ENCODE assay signal across 13 cellular contexts in the genomic region with DNA sequence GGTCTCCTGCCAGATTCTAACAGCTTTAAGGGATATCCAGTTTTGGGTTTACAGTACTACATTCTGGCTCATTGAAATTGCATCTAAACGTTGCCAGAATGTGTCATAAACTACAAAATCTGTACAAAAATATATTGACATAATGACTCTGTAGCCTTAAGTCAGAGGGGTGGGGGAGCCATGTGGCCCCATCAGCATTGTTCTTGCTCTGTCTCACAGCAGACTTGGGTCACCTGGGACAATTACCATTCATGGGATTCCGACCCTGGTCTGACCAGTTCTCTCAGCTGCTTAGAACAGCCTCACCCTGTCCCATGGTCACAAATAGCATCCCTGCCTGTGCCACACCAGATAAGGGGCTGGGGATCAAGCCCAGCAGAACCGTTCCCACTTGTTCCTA. TPM values are rescaled to one million over a fixed set of nuclear protein-coding genes. Genes with fewer than 3 reads are reported as not detected.
DNase-seq lines count a peak whose midpoint lies in the region; ATAC-seq and TF ChIP-seq lines count a peak whose summit lies in the region.
"Had no signal": no experiment of that assay in that cellular context is flagged by ENCODE, and none has a peak within 500 bp of the region (broad histone marks: within the 10 kb centered on the region; RNA-seq: fewer than 3 reads in every experiment).

No MANE protein-coding gene starts in this region.

- H3K36me3 ChIP-seq in heart left ventricle = no peaks in the 10 kb centered on the region
- H3K36me3 ChIP-seq in skeletal muscle satellite cell (ENCODE audit: insufficient read depth, low read length) = no peaks in the 10 kb centered on the region
- no peaks in the 10 kb centered on the region for H3K36me3 ChIP-seq in WERI-Rb-1
- H3K36me3 ChIP-seq: right lobe of liver had no signal

- intact Hi-C loops in heart left ventricle (cut with DNase I) = loop anchor here in 1 of 10 donors (10.0 kb wide), 1 partner anchor 94 kb away; no protein-coding TSS in a partner anchor

- TF ChIP-seq CTCF in heart left ventricle (IDR thresholded peaks at IDR 0.05) (no peak), WERI-Rb-1 (IDR thresholded peaks at IDR 0.05; ENCODE audit: low read depth, low read length) (no peak)

- H3K9ac ChIP-seq in skeletal muscle satellite cell (ENCODE audit: low read depth, low read length) = peak overlapping the region; percentile 51

- no peak for ATAC-seq in activated naive CD8-positive, alpha-beta T cell treated with anti-CD3 and anti-CD28 coated beads, Interleukin-2, amount 50 U/mL, for 24 hours
- ATAC-seq in heart left ventricle (peak; percentile 19 to 74 (median 58)), HG02840 (IDR thresholded peaks at IDR 0.05; ENCODE audit: low FRiP score, unreplicated experiment) (no peak), GM18511 (IDR thresholded peaks at IDR 0.05; ENCODE audit: unreplicated experiment) (no peak)

- TF ChIP-seq POLR2A in heart left ventricle (IDR thresholded peaks at IDR 0.05) = no peak

- H3K27me3 ChIP-seq in heart left ventricle (no peaks in the 10 kb centered on the region), skeletal muscle satellite cell (ENCODE audit: control insufficient read depth, insufficient read depth, low read length) (no peaks in the 10 kb centered on the region), WERI-Rb-1 (ENCODE audit: insufficient read depth, low read depth, severe bottlenecking) (no peaks in the 10 kb centered on the region)
- H3K27me3 ChIP-seq: right lobe of liver had no signal

- no peaks in the 10 kb centered on the region for H3K36me3 Mint-ChIP-seq in activated naive CD8-positive, alpha-beta T cell treated with anti-CD3 and anti-CD28 coated beads, Interleukin-2, amount 50 U/mL, for 24 hours (ENCODE audit: low read depth)

- H3K27me3 Mint-ChIP-seq in activated naive CD8-positive, alpha-beta T cell treated with anti-CD3 and anti-CD28 coated beads, Interleukin-2, amount 50 U/mL, for 24 hours = no peaks in the 10 kb centered on the region

- 44 to 67% (median 57%) methylated on average over 3 of the region's 3 CpGs for WGBS in heart left ventricle, 4 donors

- no peak overlapping the region for H3K4me2 ChIP-seq in skeletal muscle satellite cell (ENCODE audit: low read length)

- H3K9me3 Mint-ChIP-seq in activated naive CD8-positive, alpha-beta T cell treated with anti-CD3 and anti-CD28 coated beads, Interleukin-2, amount 50 U/mL, for 24 hours = no peaks in the 10 kb centered on the region
- H3K9me3 Mint-ChIP-seq: central memory CD8-positive, alpha-beta T cell had no signal

- H3K4me3 Mint-ChIP-seq in activated naive CD8-positive, alpha-beta T cell treated with anti-CD3 and anti-CD28 coated beads, Interleukin-2, amount 50 U/mL, for 24 hours = no peak overlapping the region
- H3K4me3 Mint-ChIP-seq: central memory CD8-positive, alpha-beta T cell had no signal

- H3K4me1 ChIP-seq in heart left ventricle = peaks cover 6 to 57% (median 24%) of the 10 kb centered on the region in 12 donors
- H3K4me1 ChIP-seq in skeletal muscle satellite cell (ENCODE audit: control insufficient read depth, insufficient read depth, low read length) = peaks cover 31% of the 10 kb centered on the region
- H3K4me1 ChIP-seq: right lobe of liver had no signal

- DNase-seq in HCEC 1CT = peak; percentile 21
- DNase-seq in activated naive CD8-positive, alpha-beta T cell treated with anti-CD3 and anti-CD28 coated beads, Interleukin-2, amount 50 U/mL, for 24 hours = no peak
- peak in 1 of 5 donors; percentile 38 for DNase-seq in heart left ventricle
- DNase-seq in WERI-Rb-1 = no peak
- no peak for DNase-seq in NCI-H82 treated with DMSO at 0.1 percent for 48 hours (lab: John Stamatoyannopoulos, UW; ENCODE audit: unreplicated experiment)
- DNase-seq: activated CD8-positive, alpha-beta memory T cell treated with anti-CD3 and anti-CD28 coated beads, Interleukin-2, amount 50 U/mL, for 4 hours; H7; NCI-H2029 treated with DMSO at 0.1 percent for 48 hours; right lobe of liver had no signal

- H3K27ac Mint-ChIP-seq in activated naive CD8-positive, alpha-beta T cell treated with anti-CD3 and anti-CD28 coated beads, Interleukin-2, amount 50 U/mL, for 24 hours = peak overlapping the region; percentile 92

- peak overlapping the region in 11 of 12 donors; percentile 11 to 85 (median 70) for H3K27ac ChIP-seq in heart left ventricle
- no peak overlapping the region for H3K27ac ChIP-seq in WERI-Rb-1
- H3K27ac ChIP-seq: right lobe of liver had no signal

- H3K4me3 ChIP-seq in heart left ventricle = no peak overlapping the region
- H3K4me3 ChIP-seq in skeletal muscle satellite cell (ENCODE audit: low read length) = no peak overlapping the region
- no peak overlapping the region for H3K4me3 ChIP-seq in WERI-Rb-1 (ENCODE audit: low read depth, low read length)
- H3K4me3 ChIP-seq: right lobe of liver had no signal

- H3K9me3 ChIP-seq in heart left ventricle (no peaks in the 10 kb centered on the region), skeletal muscle satellite cell (replicated peaks; ENCODE audit: low read length) (no peaks in the 10 kb centered on the region), WERI-Rb-1 (ENCODE audit: severe bottlenecking) (no peaks in the 10 kb centered on the region)
- H3K9me3 ChIP-seq: right lobe of liver had no signal

- H3K4me1 Mint-ChIP-seq in activated naive CD8-positive, alpha-beta T cell treated with anti-CD3 and anti-CD28 coated beads, Interleukin-2, amount 50 U/mL, for 24 hours = peaks cover 70% of the 10 kb centered on the region

RNA-seq across cellular contexts. Expression of gene MED13L, which starts 43.3 kb away (rescaled TPM):
- 10 to 100 TPM; 48.6 to 84.1 (median 68.7) TPM for total RNA-seq in heart left ventricle
- polyA plus RNA-seq in heart left ventricle = 10 to 100 TPM; 12.2 to 20.1 TPM
- total RNA-seq in skeletal muscle satellite cell (2012; rRNA removed) = 71.2 and 113 TPM in 2 replicates

Comparison
In these comparisons a context has a peak if more than half of its experiments do, and no peak if none do; other contexts are left out.
1. ATAC-seq: peak in heart left ventricle (4 of 4); none in activated naive CD8-positive, alpha-beta T cell treated with anti-CD3 and anti-CD28 coated beads, Interleukin-2, amount 50 U/mL, for 24 hours (single experiment), HG02840 (single experiment) and GM18511 (single experiment).